3 cellular contexts compared by ENCODE assay signal in the genomic region with DNA sequence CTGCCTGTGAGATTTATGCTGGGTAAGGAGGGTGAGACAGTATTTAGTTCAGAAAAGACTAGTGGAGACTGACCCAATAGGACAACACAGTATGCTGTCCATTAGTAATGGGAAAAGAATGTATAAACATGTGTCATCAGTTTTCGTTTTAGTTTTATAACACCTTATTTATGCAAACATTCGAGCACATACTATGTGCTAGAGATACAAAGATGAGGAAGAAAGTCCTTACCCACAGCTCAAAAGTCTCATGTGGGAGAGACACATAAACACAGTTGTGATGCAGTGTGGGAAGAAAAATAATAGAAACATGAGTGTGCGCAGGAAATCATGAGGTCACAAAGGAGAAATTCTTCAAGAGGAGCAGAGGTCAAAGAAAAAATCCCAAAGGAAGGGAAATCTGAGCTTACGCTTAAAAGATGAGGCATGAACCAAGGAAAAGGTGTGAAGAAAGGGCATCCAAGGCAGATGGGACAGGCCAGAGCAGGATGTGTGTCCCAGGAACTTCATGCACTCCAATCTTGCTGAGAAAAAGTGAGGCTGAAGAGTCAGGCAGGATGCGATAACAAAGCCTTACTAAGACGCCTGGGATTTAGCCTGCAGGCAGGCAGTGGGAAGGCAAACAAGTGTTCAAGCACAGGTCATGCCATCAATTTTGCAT.
A peak's percentile ranks its signal among the peaks of the same experiment; 100 is the strongest.
TF ChIP-seq lines count a peak whose summit lies in the region.

No MANE protein-coding gene starts in this region.

TF ChIP-seq in A549, 52 proteins besides CTCF, POLR2A, EP300 and RAD21:
- peak; percentile 56; the same call in 1 of the 2 replicates for TF ChIP-seq JUNB (IDR thresholded peaks at IDR 0.05)
- 0 out of 2 replicates have a peak, but pooled peaks have one; percentile 60 for TF ChIP-seq RARB (CRISPR knock-in tag; IDR thresholded peaks at IDR 0.05)
- TF ChIP-seq, protein P1, sequence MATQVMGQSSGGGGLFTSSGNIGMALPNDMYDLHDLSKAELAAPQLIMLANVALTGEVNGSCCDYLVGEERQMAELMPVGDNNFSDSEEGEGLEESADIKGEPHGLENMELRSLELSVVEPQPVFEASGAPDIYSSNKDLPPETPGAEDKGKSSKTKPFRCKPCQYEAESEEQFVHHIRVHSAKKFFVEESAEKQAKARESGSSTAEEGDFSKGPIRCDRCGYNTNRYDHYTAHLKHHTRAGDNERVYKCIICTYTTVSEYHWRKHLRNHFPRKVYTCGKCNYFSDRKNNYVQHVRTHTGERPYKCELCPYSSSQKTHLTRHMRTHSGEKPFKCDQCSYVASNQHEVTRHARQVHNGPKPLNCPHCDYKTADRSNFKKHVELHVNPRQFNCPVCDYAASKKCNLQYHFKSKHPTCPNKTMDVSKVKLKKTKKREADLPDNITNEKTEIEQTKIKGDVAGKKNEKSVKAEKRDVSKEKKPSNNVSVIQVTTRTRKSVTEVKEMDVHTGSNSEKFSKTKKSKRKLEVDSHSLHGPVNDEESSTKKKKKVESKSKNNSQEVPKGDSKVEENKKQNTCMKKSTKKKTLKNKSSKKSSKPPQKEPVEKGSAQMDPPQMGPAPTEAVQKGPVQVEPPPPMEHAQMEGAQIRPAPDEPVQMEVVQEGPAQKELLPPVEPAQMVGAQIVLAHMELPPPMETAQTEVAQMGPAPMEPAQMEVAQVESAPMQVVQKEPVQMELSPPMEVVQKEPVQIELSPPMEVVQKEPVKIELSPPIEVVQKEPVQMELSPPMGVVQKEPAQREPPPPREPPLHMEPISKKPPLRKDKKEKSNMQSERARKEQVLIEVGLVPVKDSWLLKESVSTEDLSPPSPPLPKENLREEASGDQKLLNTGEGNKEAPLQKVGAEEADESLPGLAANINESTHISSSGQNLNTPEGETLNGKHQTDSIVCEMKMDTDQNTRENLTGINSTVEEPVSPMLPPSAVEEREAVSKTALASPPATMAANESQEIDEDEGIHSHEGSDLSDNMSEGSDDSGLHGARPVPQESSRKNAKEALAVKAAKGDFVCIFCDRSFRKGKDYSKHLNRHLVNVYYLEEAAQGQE (IDR thresholded peaks at IDR 0.05) = no peak
- peak; percentile 84 for TF ChIP-seq MAFK (IDR thresholded peaks at IDR 0.05; ENCODE audit: partially characterized antibody)
- TF ChIP-seq CBX2 (IDR thresholded peaks at IDR 0.05; ENCODE audit: borderline replicate concordance, low read depth) = no peak
- peak; percentile 33; the same call in 1 of the 2 replicates for TF ChIP-seq HOXB13 (CRISPR knock-in tag; IDR thresholded peaks at IDR 0.05; ENCODE audit: low read depth)
- TF ChIP-seq EHF (CRISPR knock-in tag; IDR thresholded peaks at IDR 0.05) = no peak
- TF ChIP-seq, protein P2, sequence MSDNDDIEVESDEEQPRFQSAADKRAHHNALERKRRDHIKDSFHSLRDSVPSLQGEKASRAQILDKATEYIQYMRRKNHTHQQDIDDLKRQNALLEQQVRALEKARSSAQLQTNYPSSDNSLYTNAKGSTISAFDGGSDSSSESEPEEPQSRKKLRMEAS (IDR thresholded peaks at IDR 0.05) = peak; percentile 64; the same call in 1 of the 2 replicates
- TF ChIP-seq FOSL2 (IDR thresholded peaks at IDR 0.05) = no peak
- peak; percentile 80 for TF ChIP-seq FOSL2 (CRISPR knock-in tag; IDR thresholded peaks at IDR 0.05)
- no peak for TF ChIP-seq HOXA7 (CRISPR knock-in tag; IDR thresholded peaks at IDR 0.05)
TF ChIP-seq in A549: peak in this region for 6.

TF ChIP-seq in IMR-90, 13 proteins besides CTCF, POLR2A, EP300 and RAD21:
- TF ChIP-seq FOS (IDR thresholded peaks at IDR 0.05; ENCODE audit: low read depth, low read length) (peak; percentile 92), CEBPB (IDR thresholded peaks at IDR 0.05; ENCODE audit: low read depth, low read length) (peak; percentile 48; the same call in 1 of the 2 replicates), MXI1 (IDR thresholded peaks at IDR 0.05; ENCODE audit: borderline replicate concordance, low read depth, low read length) (peak; percentile 10; the same call in 1 of the 2 replicates), CHD1 (IDR thresholded peaks at IDR 0.05; ENCODE audit: low read depth, low read length) (peak; percentile 58; the same call in 1 of the 2 replicates), RCOR1 (IDR thresholded peaks at IDR 0.05; ENCODE audit: insufficient replicate concordance, low read length) (peak; percentile 27), SMC3 (IDR thresholded peaks at IDR 0.05; ENCODE audit: low read depth, low read length) (no peak), RFX5 (IDR thresholded peaks at IDR 0.05; ENCODE audit: low read depth, low read length) (no peak), MAZ (IDR thresholded peaks at IDR 0.05; ENCODE audit: borderline replicate concordance, low read depth, low read length) (no peak), BHLHE40 (IDR thresholded peaks at IDR 0.05; ENCODE audit: low read depth, low read length) (peak; percentile 70), MAFK (IDR thresholded peaks at IDR 0.05; ENCODE audit: low read depth, low read length) (peak; percentile 73), NFE2L2 (IDR thresholded peaks at IDR 0.05; ENCODE audit: low read depth, low read length) (0 out of 2 replicates have a peak, but pooled peaks have one; percentile 48)
- TF ChIP-seq, protein P3, sequence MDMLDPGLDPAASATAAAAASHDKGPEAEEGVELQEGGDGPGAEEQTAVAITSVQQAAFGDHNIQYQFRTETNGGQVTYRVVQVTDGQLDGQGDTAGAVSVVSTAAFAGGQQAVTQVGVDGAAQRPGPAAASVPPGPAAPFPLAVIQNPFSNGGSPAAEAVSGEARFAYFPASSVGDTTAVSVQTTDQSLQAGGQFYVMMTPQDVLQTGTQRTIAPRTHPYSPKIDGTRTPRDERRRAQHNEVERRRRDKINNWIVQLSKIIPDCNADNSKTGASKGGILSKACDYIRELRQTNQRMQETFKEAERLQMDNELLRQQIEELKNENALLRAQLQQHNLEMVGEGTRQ (IDR thresholded peaks at IDR 0.05; ENCODE audit: low read depth, low read length) = no peak
- TF ChIP-seq, protein P4, sequence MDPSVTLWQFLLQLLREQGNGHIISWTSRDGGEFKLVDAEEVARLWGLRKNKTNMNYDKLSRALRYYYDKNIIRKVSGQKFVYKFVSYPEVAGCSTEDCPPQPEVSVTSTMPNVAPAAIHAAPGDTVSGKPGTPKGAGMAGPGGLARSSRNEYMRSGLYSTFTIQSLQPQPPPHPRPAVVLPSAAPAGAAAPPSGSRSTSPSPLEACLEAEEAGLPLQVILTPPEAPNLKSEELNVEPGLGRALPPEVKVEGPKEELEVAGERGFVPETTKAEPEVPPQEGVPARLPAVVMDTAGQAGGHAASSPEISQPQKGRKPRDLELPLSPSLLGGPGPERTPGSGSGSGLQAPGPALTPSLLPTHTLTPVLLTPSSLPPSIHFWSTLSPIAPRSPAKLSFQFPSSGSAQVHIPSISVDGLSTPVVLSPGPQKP (IDR thresholded peaks at IDR 0.05; ENCODE audit: borderline replicate concordance, low read depth, low read length) = no peak

TF ChIP-seq in H1, 55 proteins besides CTCF, POLR2A, EP300 and RAD21:
- TF ChIP-seq RBBP5 (IDR thresholded peaks at IDR 0.05; ENCODE audit: borderline replicate concordance, low read depth, low read length) (no peak), BCL11A (IDR thresholded peaks at IDR 0.05; ENCODE audit: low read depth in 2 of 2, low read length in 2 of 2) (no peak), EGR1 (IDR thresholded peaks at IDR 0.05; ENCODE audit: borderline replicate concordance, low read depth, low read length) (no peak)
- TF ChIP-seq, protein P5, sequence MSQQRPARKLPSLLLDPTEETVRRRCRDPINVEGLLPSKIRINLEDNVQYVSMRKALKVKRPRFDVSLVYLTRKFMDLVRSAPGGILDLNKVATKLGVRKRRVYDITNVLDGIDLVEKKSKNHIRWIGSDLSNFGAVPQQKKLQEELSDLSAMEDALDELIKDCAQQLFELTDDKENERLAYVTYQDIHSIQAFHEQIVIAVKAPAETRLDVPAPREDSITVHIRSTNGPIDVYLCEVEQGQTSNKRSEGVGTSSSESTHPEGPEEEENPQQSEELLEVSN (IDR thresholded peaks at IDR 0.05) = no peak
